Comparison of ENCODE assay signal across 10 cellular contexts in genomic region chr22:44574057-44574456, GRCh38.
A peak's percentile ranks its signal among the peaks of the same experiment; 100 is the strongest.
DNase-seq lines count a peak whose midpoint lies in the region; ATAC-seq and TF ChIP-seq lines count a peak whose summit lies in the region.
"Had no signal": no experiment of that assay in that cellular context is flagged by ENCODE, and none has a peak within 500 bp of the region (broad histone marks: within the 10 kb centered on the region; RNA-seq: fewer than 3 reads in every experiment).

No MANE protein-coding gene starts in this region.

- H3K4me3 ChIP-seq in AG04449 (ENCODE audit: low read depth, low read length) (no peak overlapping the region), kidney epithelial cell (ENCODE audit: low read depth, low read length) (no peak overlapping the region), SJCRH30 (no peak overlapping the region)

- no peaks in the 10 kb centered on the region for H3K9me3 ChIP-seq in SJCRH30 (replicated peaks)

- peaks cover 0 to 2% of the 10 kb centered on the region in 2 donors for H3K4me1 Mint-ChIP-seq in stimulated activated naive B cell treated with anti-CD40 and anti-IgM and Interleukin-4, amounts not matched to agents 10 μg/mL and 1 μg/mL and 100 μg/mL, for 72 hours
- H3K4me1 Mint-ChIP-seq: CD4-positive, CD25-positive, alpha-beta regulatory T cell had no signal

- H3K27me3 Mint-ChIP-seq in stimulated activated naive B cell treated with anti-CD40 and anti-IgM and Interleukin-4, amounts not matched to agents 10 μg/mL and 1 μg/mL and 100 μg/mL, for 72 hours: peaks cover 42 to 60% of the 10 kb centered on the region in 2 donors

- ATAC-seq in stimulated activated naive B cell treated with anti-CD40 and anti-IgM and Interleukin-4, amounts not matched to agents 10 μg/mL and 1 μg/mL and 100 μg/mL, for 72 hours (replicated peaks): no peak
- ATAC-seq in HG03378 (IDR thresholded peaks at IDR 0.05; ENCODE audit: unreplicated experiment): no peak

- H3K4me1 ChIP-seq in SJCRH30: no peaks in the 10 kb centered on the region

- H3K4me3 Mint-ChIP-seq in stimulated activated naive B cell treated with anti-CD40 and anti-IgM and Interleukin-4, amounts not matched to agents 10 μg/mL and 1 μg/mL and 100 μg/mL, for 72 hours: no peak overlapping the region
- H3K4me3 Mint-ChIP-seq: CD4-positive, CD25-positive, alpha-beta regulatory T cell; dendritic cell treated with granulocyte-macrophage colony-stimulating factor and Interleukin-4, amounts not matched to agents 40 ng/mL and 50 ng/mL, for 4 days had no signal

- CTCF ChIA-PET in AG04449 (lab: Yijun Ruan, JAX) (interaction anchor here (2.0 to 5.3 kb wide), 2 partner anchors 493 to 581 kb away, joined by 6 to 18 read pairs; no protein-coding TSS in a partner anchor), GM10248 (lab: Yijun Ruan, JAX) (interaction anchor here (2.2 kb wide), 1 partner anchor 581 kb away, joined by 8 read pairs; no protein-coding TSS in a partner anchor)

- no peak for TF ChIP-seq CTCF in AG04449 (IDR thresholded peaks at IDR 0.05; ENCODE audit: insufficient read depth, low read length, missing control alignments)
- no peak for TF ChIP-seq CTCF in kidney epithelial cell (IDR thresholded peaks at IDR 0.05; ENCODE audit: insufficient read depth, low read length, poor library complexity, severe bottlenecking)
- TF ChIP-seq CTCF in GM10248 (IDR thresholded peaks at IDR 0.05; ENCODE audit: control extremely low read depth, extremely low read depth, low read depth, missing control alignments): no peak

- H3K36me3 ChIP-seq in kidney epithelial cell (ENCODE audit: control insufficient read depth, insufficient read depth, low read length): no peaks in the 10 kb centered on the region
- no peaks in the 10 kb centered on the region for H3K36me3 ChIP-seq in SJCRH30

- H3K9me3 Mint-ChIP-seq in stimulated activated naive B cell treated with anti-CD40 and anti-IgM and Interleukin-4, amounts not matched to agents 10 μg/mL and 1 μg/mL and 100 μg/mL, for 72 hours: no peaks in the 10 kb centered on the region
- H3K9me3 Mint-ChIP-seq: dendritic cell treated with granulocyte-macrophage colony-stimulating factor and Interleukin-4, amounts not matched to agents 40 ng/mL and 50 ng/mL, for 4 days had no signal

- POLR2A ChIA-PET in AG04449 (lab: Yijun Ruan, JAX) (no interaction called here), GM10248 (lab: Yijun Ruan, JAX) (no interaction called here)

- no peak overlapping the region for H3K27ac Mint-ChIP-seq in stimulated activated naive B cell treated with anti-CD40 and anti-IgM and Interleukin-4, amounts not matched to agents 10 μg/mL and 1 μg/mL and 100 μg/mL, for 72 hours
- H3K27ac Mint-ChIP-seq: CD4-positive, CD25-positive, alpha-beta regulatory T cell; dendritic cell treated with granulocyte-macrophage colony-stimulating factor and Interleukin-4, amounts not matched to agents 40 ng/mL and 50 ng/mL, for 4 days had no signal

- H3K27ac ChIP-seq in SJCRH30: no peak overlapping the region

- peak; percentile 16 for DNase-seq in AG04449 (ENCODE audit: low read depth, low spot score)
- DNase-seq in HS-27A (ENCODE audit: low read depth): peak; percentile 47
- DNase-seq in astrocyte of the hippocampus (ENCODE audit: low read depth, low spot score): peak; percentile 90
- peak; percentile 47 for DNase-seq in kidney epithelial cell (ENCODE audit: low read depth)
- DNase-seq in GM10248 (ENCODE audit: extremely low spot score): no peak
- no peak for DNase-seq in SJCRH30
- DNase-seq in stimulated activated naive B cell treated with anti-CD40 and anti-IgM and Interleukin-4, amounts not matched to agents 10 μg/mL and 1 μg/mL and 100 μg/mL, for 72 hours: no peak
- DNase-seq: CD4-positive, CD25-positive, alpha-beta regulatory T cell had no signal

- no peaks in the 10 kb centered on the region for H3K36me3 Mint-ChIP-seq in stimulated activated naive B cell treated with anti-CD40 and anti-IgM and Interleukin-4, amounts not matched to agents 10 μg/mL and 1 μg/mL and 100 μg/mL, for 72 hours
- H3K36me3 Mint-ChIP-seq: CD4-positive, CD25-positive, alpha-beta regulatory T cell had no signal

- peaks cover 33% of the 10 kb centered on the region for H3K27me3 ChIP-seq in kidney epithelial cell (ENCODE audit: control insufficient read depth, insufficient read depth, low read length)
- H3K27me3 ChIP-seq in SJCRH30: peaks cover 3% of the 10 kb centered on the region; the same call in 1 of the 2 replicates

Comparison
In these comparisons a context has a peak if more than half of its experiments do, and no peak if none do; other contexts are left out.
1. DNase-seq: peak in AG04449 (single experiment), HS-27A (single experiment), astrocyte of the hippocampus (single experiment) and kidney epithelial cell (single experiment); none in GM10248 (single experiment), SJCRH30 (0 of 2) and stimulated activated naive B cell treated with anti-CD40 and anti-IgM and Interleukin-4, amounts not matched to agents 10 μg/mL and 1 μg/mL and 100 μg/mL, for 72 hours (single experiment).